In the genomic region with DNA sequence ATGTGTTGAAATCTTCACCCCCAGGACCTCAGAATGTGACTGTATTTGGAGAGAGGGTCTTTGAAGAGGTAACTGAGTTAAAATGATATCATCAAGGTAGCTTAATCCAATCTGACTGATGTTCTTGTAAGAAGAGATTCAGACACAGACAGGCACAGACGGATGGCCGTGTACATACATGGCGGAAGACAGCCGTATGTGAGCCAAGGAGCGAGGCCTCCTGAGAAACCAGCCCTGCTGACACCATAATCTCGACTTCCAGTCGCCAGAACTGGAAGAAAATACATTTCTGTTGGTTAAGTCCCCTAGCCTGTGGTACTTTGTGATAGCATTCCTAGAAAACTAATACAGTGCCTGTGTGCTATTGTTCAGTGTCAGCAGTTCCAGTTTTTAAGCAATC, we compare ENCODE assay signal across 20 cellular contexts.
"Had no signal": no experiment of that assay in that cellular context is flagged by ENCODE, and none has a peak within 500 bp of the region (broad histone marks: within the 10 kb centered on the region; RNA-seq: fewer than 3 reads in every experiment).

No MANE protein-coding gene starts in this region.

- DNase-seq: activated CD4-positive, alpha-beta memory T cell treated with anti-CD3 and anti-CD28 coated beads for 36 hours; activated CD4-positive, alpha-beta T cell treated with anti-CD3 and anti-CD28 coated beads, Interleukin-2, amount 10 ng/mL, durations not matched to agents 7 days and 5 days; activated CD4-positive, CD25-positive, alpha-beta regulatory T cell; activated naive CD4-positive, alpha-beta T cell treated with anti-CD3 and anti-CD28 coated beads, Interleukin-2, amount 50 U/mL, for 16 hours; amniotic stem cell; body of pancreas; Karpas-422; NCI-H1105 treated with DMSO at 0.1 percent for 48 hours; NCI-H1436 treated with DMSO at 0.1 percent for 48 hours; NCI-H187; NCI-H2171 treated with DMSO at 0.1 percent for 48 hours; NCI-H226; NCI-H526 treated with DMSO at 0.1 percent for 48 hours; NCI-H82; SIG-M5; T-cell had no signal

- H3K27me3 Mint-ChIP-seq: activated CD4-positive, alpha-beta memory T cell treated with anti-CD3 and anti-CD28 coated beads for 36 hours; activated CD4-positive, alpha-beta T cell treated with anti-CD3 and anti-CD28 coated beads, Interleukin-2, amount 10 ng/mL, durations not matched to agents 7 days and 5 days; T-cell had no signal

- H3K4me3 ChIP-seq: ascending aorta, body of pancreas, K562, SK-N-MC had no signal

- H3K27ac Mint-ChIP-seq: activated CD4-positive, alpha-beta memory T cell treated with anti-CD3 and anti-CD28 coated beads for 36 hours; activated CD4-positive, alpha-beta T cell treated with anti-CD3 and anti-CD28 coated beads, Interleukin-2, amount 10 ng/mL, durations not matched to agents 7 days and 5 days; T-cell had no signal

- H3K36me3 ChIP-seq: ascending aorta had no signal

- ATAC-seq: body of pancreas, K562, T-cell had no signal

- H3K4me1 ChIP-seq: ascending aorta, body of pancreas had no signal

- H3K36me3 Mint-ChIP-seq: activated CD4-positive, alpha-beta memory T cell treated with anti-CD3 and anti-CD28 coated beads for 36 hours had no signal

- H3K9me3 ChIP-seq: ascending aorta, body of pancreas had no signal

- H3K27me3 ChIP-seq: ascending aorta, body of pancreas had no signal

- H3K9me3 Mint-ChIP-seq: activated CD4-positive, alpha-beta memory T cell treated with anti-CD3 and anti-CD28 coated beads for 36 hours; activated CD4-positive, alpha-beta T cell treated with anti-CD3 and anti-CD28 coated beads, Interleukin-2, amount 10 ng/mL, durations not matched to agents 7 days and 5 days; T-cell had no signal

- H3K4me3 Mint-ChIP-seq: activated CD4-positive, alpha-beta memory T cell treated with anti-CD3 and anti-CD28 coated beads for 36 hours; activated CD4-positive, alpha-beta T cell treated with anti-CD3 and anti-CD28 coated beads, Interleukin-2, amount 10 ng/mL, durations not matched to agents 7 days and 5 days; T-cell had no signal

- H3K27ac ChIP-seq: ascending aorta, body of pancreas, SK-N-MC, VCaP had no signal
